Comparison of ENCODE assay signal across 29 cellular contexts in the genomic region with DNA sequence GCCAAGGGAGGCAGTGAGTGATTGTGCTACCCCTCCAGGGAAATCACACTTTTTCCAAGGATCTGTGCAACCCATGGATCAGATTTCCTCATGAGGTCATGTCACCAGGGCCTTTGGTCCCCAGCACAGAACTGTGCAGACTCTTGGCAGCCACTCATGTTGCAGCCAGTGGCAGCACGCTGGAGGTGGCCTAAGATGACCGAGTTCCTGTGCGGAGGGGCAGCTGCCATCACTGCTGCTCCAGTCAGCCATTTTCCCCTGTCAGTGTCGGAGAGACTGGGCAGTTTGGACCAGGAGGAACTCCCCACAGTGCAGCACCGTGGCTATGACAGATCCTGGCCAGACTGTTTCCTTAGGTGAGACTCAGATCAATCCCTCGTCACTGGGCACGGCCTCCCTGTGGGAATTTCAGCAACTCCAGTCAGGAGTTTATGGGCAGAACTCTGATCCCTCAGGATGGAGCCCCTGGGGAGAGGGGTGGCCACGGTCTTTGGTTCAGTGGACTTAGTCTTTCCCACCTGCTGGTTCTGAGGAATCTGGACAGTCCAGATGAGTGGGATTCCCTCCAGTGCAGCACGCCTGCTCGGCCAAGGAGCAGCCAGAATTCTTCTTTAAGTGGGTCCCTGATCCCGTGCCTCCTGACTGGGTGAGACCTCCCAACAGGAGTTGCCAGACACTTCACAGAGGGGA.
"Had no signal": no experiment of that assay in that cellular context is flagged by ENCODE, and none has a peak within 500 bp of the region (broad histone marks: within the 10 kb centered on the region; RNA-seq: fewer than 3 reads in every experiment).

No MANE protein-coding gene starts in this region.

- H3K4me2 ChIP-seq: hepatocyte had no signal

- H3K27ac Mint-ChIP-seq: activated CD8-positive, alpha-beta T cell treated with anti-CD3 and anti-CD28 coated beads, Interleukin-2, amount 10 ng/mL, durations not matched to agents 7 days and 5 days; activated naive CD4-positive, alpha-beta T cell treated with anti-CD3 and anti-CD28 coated beads, Interleukin-2, amount 50 U/mL, for 24 hours; brain; effector memory CD8-positive, alpha-beta T cell; naive thymus-derived CD4-positive, alpha-beta T cell; progenitor cell of endocrine pancreas had no signal

- H3K4me1 Mint-ChIP-seq: activated naive CD4-positive, alpha-beta T cell treated with anti-CD3 and anti-CD28 coated beads, Interleukin-2, amount 50 U/mL, for 24 hours; brain; naive thymus-derived CD4-positive, alpha-beta T cell; neural crest cell had no signal

- H3K27ac ChIP-seq: colonic mucosa, dorsolateral prefrontal cortex, hepatocyte, left lung, sigmoid colon, spleen, thyroid gland had no signal

- ATAC-seq: activated CD8-positive, alpha-beta T cell treated with anti-CD3 and anti-CD28 coated beads, Interleukin-2, amount 10 ng/mL, durations not matched to agents 7 days and 5 days; effector memory CD8-positive, alpha-beta T cell; esophagus mucosa; left lung; naive thymus-derived CD4-positive, alpha-beta T cell; stimulated activated naive CD8-positive, alpha-beta T cell treated with anti-CD3 and anti-CD28 coated beads, Interleukin-15, Interleukin-2, amounts not matched to agents 100 U/mL and 50 U/mL, for 24 hours had no signal

- H3K4me3 Mint-ChIP-seq: activated CD8-positive, alpha-beta T cell treated with anti-CD3 and anti-CD28 coated beads, Interleukin-2, amount 10 ng/mL, durations not matched to agents 7 days and 5 days; activated naive CD4-positive, alpha-beta T cell treated with anti-CD3 and anti-CD28 coated beads, Interleukin-2, amount 50 U/mL, for 24 hours; brain; effector memory CD8-positive, alpha-beta T cell; naive thymus-derived CD4-positive, alpha-beta T cell; neural crest cell had no signal

- H3K27me3 Mint-ChIP-seq: brain, progenitor cell of endocrine pancreas had no signal

- DNase-seq: activated CD4-positive, alpha-beta T cell treated with anti-CD3 and anti-CD28 coated beads for 1 hour; activated CD4-positive, alpha-beta T cell treated with anti-CD3 and anti-CD28 coated beads, Interleukin-2, amount 50 U/mL, for 1 hour; activated CD8-positive, alpha-beta T cell treated with anti-CD3 and anti-CD28 coated beads, Interleukin-2, amount 10 ng/mL, durations not matched to agents 7 days and 5 days; activated gamma-delta T cell treated with Interleukin-2 at 50 U/mL for 16 hours; anterior cingulate cortex; caudate nucleus; colonic mucosa; dorsolateral prefrontal cortex; effector memory CD8-positive, alpha-beta T cell; foreskin melanocyte; glutamatergic neuron; kidney glomerular epithelial cell; left lung; naive thymus-derived CD4-positive, alpha-beta T cell; retina; sigmoid colon; spleen; stimulated activated CD4-positive, alpha-beta T cell treated with anti-CD3 and anti-CD28 coated beads, Interleukin-4, amount 100 ng/mL, for 24 hours; stimulated activated naive CD8-positive, alpha-beta T cell treated with anti-CD3 and anti-CD28 coated beads, Interleukin-15, Interleukin-2, amounts not matched to agents 100 U/mL and 50 U/mL, for 24 hours; thyroid gland had no signal

- H3K36me3 ChIP-seq: colonic mucosa, left lung, sigmoid colon, spleen, thyroid gland had no signal

- H3K27me3 ChIP-seq: colonic mucosa, dorsolateral prefrontal cortex, hepatocyte, left lung, sigmoid colon, spleen, thyroid gland had no signal

- H3K4me1 ChIP-seq: colonic mucosa, left lung, sigmoid colon, spleen, thyroid gland had no signal

- H3K36me3 Mint-ChIP-seq: activated naive CD4-positive, alpha-beta T cell treated with anti-CD3 and anti-CD28 coated beads, Interleukin-2, amount 50 U/mL, for 24 hours; brain; naive thymus-derived CD4-positive, alpha-beta T cell had no signal

- H2AFZ ChIP-seq: hepatocyte had no signal

- FAIRE-seq: endothelial cell of umbilical vein, urothelium cell line had no signal

- H3K79me2 ChIP-seq: hepatocyte had no signal

- H3K9me3 ChIP-seq: colonic mucosa, thyroid gland had no signal

- H3K4me3 ChIP-seq: colonic mucosa, dorsolateral prefrontal cortex, hepatocyte, left lung, lung, sigmoid colon, spleen, thyroid gland had no signal
